In genomic region chr12:48824112-48824511, GRCh38 we compare ENCODE assay signal across 14 cellular contexts. TPM values are rescaled to one million over a fixed set of nuclear protein-coding genes. Genes with fewer than 3 reads are reported as not detected.
DNase-seq lines count a peak whose midpoint lies in the region; ATAC-seq, FAIRE-seq and TF ChIP-seq lines count a peak whose summit lies in the region.
"Had no signal": no experiment of that assay in that cellular context is flagged by ENCODE, and none has a peak within 500 bp of the region (broad histone marks: within the 10 kb centered on the region; RNA-seq: fewer than 3 reads in every experiment).

No MANE protein-coding gene starts in this region.

- H3K36me3 Mint-ChIP-seq in activated B cell treated with CpG ODN at 0.5 μM for 24 hours (ENCODE audit: low read depth) = peaks cover 10% of the 10 kb centered on the region

- H3K4me3 Mint-ChIP-seq in activated B cell treated with CpG ODN at 0.5 μM for 24 hours = no peak overlapping the region

- POLR2A ChIA-PET in activated B cell treated with CpG ODN at 0.5 μM for 24 hours (lab: Charles Lee) = interaction anchor here (0.6 kb wide), 1 partner anchor 892 kb away, joined by 3 read pairs; no protein-coding TSS in a partner anchor

- H3K27ac Mint-ChIP-seq in activated B cell treated with CpG ODN at 0.5 μM for 24 hours = no peak overlapping the region

- no peaks in the 10 kb centered on the region for H3K9me3 ChIP-seq in right atrium auricular region
- H3K9me3 ChIP-seq: prostate gland, SJSA1, transverse colon had no signal

- no peaks in the 10 kb centered on the region for H3K27me3 Mint-ChIP-seq in activated B cell treated with CpG ODN at 0.5 μM for 24 hours

- H3K9me3 Mint-ChIP-seq in activated B cell treated with CpG ODN at 0.5 μM for 24 hours = no peaks in the 10 kb centered on the region

- no peak for FAIRE-seq in frontal cortex (lab: Jason Lieb, UNC)
- FAIRE-seq: GM19239 had no signal

- peak; percentile 88 for DNase-seq in COLO668 (lab: John Stamatoyannopoulos, UW; ENCODE audit: unreplicated experiment)
- DNase-seq in activated B cell treated with CpG ODN at 0.5 μM for 24 hours = no peak
- DNase-seq in islet precursor cell = peak; percentile 57
- DNase-seq in frontal cortex (ENCODE audit: low spot score in 2 of 2) = no peak
- DNase-seq in cortex of kidney (lab: John Stamatoyannopoulos, UW) = no peak
- DNase-seq in right atrium auricular region (ENCODE audit: low spot score) = no peak
- DNase-seq: amygdala, left cardiac atrium, transverse colon had no signal

- no peaks in the 10 kb centered on the region for H3K27me3 ChIP-seq in right atrium auricular region
- H3K27me3 ChIP-seq: SJSA1, transverse colon had no signal

- CTCF ChIA-PET in activated B cell treated with CpG ODN at 0.5 μM for 24 hours (lab: Charles Lee) = interaction anchor here (0.9 kb wide), 1 partner anchor 9 kb away, joined by 3 read pairs; no protein-coding TSS in a partner anchor

- H3K4me1 Mint-ChIP-seq in activated B cell treated with CpG ODN at 0.5 μM for 24 hours = peaks cover under 1% of the 10 kb centered on the region

- H3K27ac ChIP-seq in right atrium auricular region = no peak overlapping the region
- H3K27ac ChIP-seq: prostate gland, SJSA1, transverse colon had no signal

- ATAC-seq in GM19025 (IDR thresholded peaks at IDR 0.05; ENCODE audit: low read depth, unreplicated experiment) = peak; percentile 54
- ATAC-seq in activated B cell treated with CpG ODN at 0.5 μM for 24 hours (ENCODE audit: low read depth) = peak; percentile 42
- ATAC-seq in HG02884 (IDR thresholded peaks at IDR 0.05; ENCODE audit: unreplicated experiment) = no peak
- ATAC-seq: left cardiac atrium had no signal

- H3K4me1 ChIP-seq in right atrium auricular region = peaks cover 0 to under 1% of the 10 kb centered on the region in 2 donors
- H3K4me1 ChIP-seq: prostate gland had no signal

- TF ChIP-seq CTCF in activated B cell treated with CpG ODN at 0.5 μM for 24 hours (IDR thresholded peaks at IDR 0.05) = no peak
- no peak for TF ChIP-seq CTCF in right atrium auricular region (IDR thresholded peaks at IDR 0.05)

- intact Hi-C loops in activated B cell treated with CpG ODN at 0.5 μM for 24 hours (cut with micrococcal nuclease) = no loop called here

- H3K4me3 ChIP-seq in right atrium auricular region = no peak overlapping the region
- H3K4me3 ChIP-seq: prostate gland, SJSA1, transverse colon had no signal

- peaks cover 14% of the 10 kb centered on the region for H3K36me3 ChIP-seq in right atrium auricular region
- H3K36me3 ChIP-seq: prostate gland had no signal

RNA-seq across cellular contexts. Expression of gene CACNB3, which starts 5.8 kb away (rescaled TPM):
- total RNA-seq in activated B cell treated with CpG ODN at 0.5 μM for 24 hours (1.9 and 2.1 TPM in 2 replicates), frontal cortex (41.6 TPM), right atrium auricular region (1 to 10 TPM; 6.1 to 7.0 TPM)

RNA-seq across cellular contexts. Expression of gene DDX23, which starts 27.9 kb away (rescaled TPM):
- total RNA-seq in activated B cell treated with CpG ODN at 0.5 μM for 24 hours (116 and 118 TPM in 2 replicates), frontal cortex (55.8 TPM), right atrium auricular region (10 to 100 TPM; 28.3 to 34.2 TPM)

RNA-seq across cellular contexts. Expression of gene ADCY6, which starts 35.2 kb away (rescaled TPM):
- total RNA-seq in activated B cell treated with CpG ODN at 0.5 μM for 24 hours (0.37 and 0.60 TPM in 2 replicates), frontal cortex (25.7 TPM), right atrium auricular region (10 to 100 TPM; 76.4 to 81.6 TPM)

RNA-seq across cellular contexts. Expression of gene RND1, which starts 41.6 kb away (rescaled TPM):
- 4.9 and 5.9 TPM in 2 replicates for total RNA-seq in activated B cell treated with CpG ODN at 0.5 μM for 24 hours
- 24.9 TPM for total RNA-seq in frontal cortex
- under 1 TPM in 1 of 2 donors, not detected in 1; 0.70 TPM for total RNA-seq in right atrium auricular region
- total RNA-seq: SJSA1 had no signal

Comparison
In these comparisons a context has a peak if more than half of its experiments do, and no peak if none do; other contexts are left out.
1. DNase-seq: peak in COLO668 (single experiment) and islet precursor cell (single experiment); none in activated B cell treated with CpG ODN at 0.5 μM for 24 hours (single experiment), frontal cortex (0 of 2), cortex of kidney (single experiment) and right atrium auricular region (single experiment).
2. RNA of gene ADCY6, which starts 35.2 kb away (total RNA-seq): 76.4 to 81.6 TPM in right atrium auricular region and 25.7 TPM in frontal cortex (single experiment); 0.37 to 0.60 TPM in activated B cell treated with CpG ODN at 0.5 μM for 24 hours; every median in the first group is over 10 times any median in the second.